In the genomic region with DNA sequence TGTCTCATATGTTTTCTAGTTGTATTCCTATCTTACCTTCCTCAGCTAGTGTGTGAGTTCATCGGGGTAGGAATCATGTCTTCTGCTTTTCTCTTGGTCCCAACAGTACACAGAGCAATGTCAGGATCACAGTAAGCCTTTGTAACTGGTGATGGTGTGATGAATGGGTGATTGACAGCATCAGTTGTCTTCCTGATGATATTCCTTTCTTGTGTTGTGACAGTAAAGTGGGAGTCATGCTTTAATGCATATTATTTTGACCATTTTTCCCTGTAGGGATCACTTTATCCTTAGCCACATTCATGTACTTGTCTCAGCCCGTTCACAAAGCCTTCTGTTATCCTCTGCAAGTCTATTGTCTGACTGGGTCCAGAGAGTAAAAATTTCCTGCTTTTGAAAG, we compare ENCODE assay signal across 19 cellular contexts.
"Had no signal": no experiment of that assay in that cellular context is flagged by ENCODE, and none has a peak within 500 bp of the region (broad histone marks: within the 10 kb centered on the region; RNA-seq: fewer than 3 reads in every experiment).

No MANE protein-coding gene starts in this region.

- H3K4me1 ChIP-seq: colonic mucosa, esophagus squamous epithelium, sigmoid colon, tibial nerve, vagina had no signal

- H3K9me3 ChIP-seq: colonic mucosa, esophagus squamous epithelium, sigmoid colon, tibial nerve, vagina had no signal

- H3K36me3 ChIP-seq: sigmoid colon had no signal

- H3K4me1 Mint-ChIP-seq: activated naive CD8-positive, alpha-beta T cell treated with anti-CD3 and anti-CD28 coated beads, Interleukin-2, amount 10 ng/mL, durations not matched to agents 7 days and 5 days; nephron had no signal

- H3K9me3 Mint-ChIP-seq: activated CD4-positive, alpha-beta memory T cell treated with anti-CD3 and anti-CD28 coated beads for 36 hours; activated naive CD8-positive, alpha-beta T cell treated with anti-CD3 and anti-CD28 coated beads, Interleukin-2, amount 10 ng/mL, durations not matched to agents 7 days and 5 days; brain; nephron; stimulated activated naive CD8-positive, alpha-beta T cell treated with anti-CD3 and anti-CD28 coated beads, Interleukin-15, Interleukin-2, amounts not matched to agents 100 ng/mL and 50 ng/mL, for 24 hours; T-helper 2 cell treated with Interferon-gamma antibody and Interleukin-4, amounts not matched to agents 5 μg/mL and 100 μg/mL, for 36 hours had no signal

- DNase-seq: activated CD4-positive, alpha-beta memory T cell treated with anti-CD3 and anti-CD28 coated beads for 36 hours; activated CD4-positive, alpha-beta T cell treated with anti-CD3 and anti-CD28 coated beads for 36 hours; activated naive CD4-positive, alpha-beta T cell; activated naive CD8-positive, alpha-beta T cell treated with anti-CD3 and anti-CD28 coated beads, Interleukin-2, amount 10 ng/mL, durations not matched to agents 7 days and 5 days; activated T-cell treated with anti-CD3 and anti-CD28 coated beads for 4 hours; central memory CD4-positive, alpha-beta T cell; colonic mucosa; esophagus squamous epithelium; mesendoderm; nucleus accumbens; sigmoid colon; stimulated activated CD8-positive, alpha-beta memory T cell treated with anti-CD3 and anti-CD28 coated beads, Interleukin-4, amount 100 ng/mL, for 48 hours; SW 1271 had no signal

- ATAC-seq: activated CD4-positive, alpha-beta T cell treated with anti-CD3 and anti-CD28 coated beads for 36 hours had no signal

- H3K36me3 Mint-ChIP-seq: brain had no signal

- H3K4me3 Mint-ChIP-seq: activated CD4-positive, alpha-beta memory T cell treated with anti-CD3 and anti-CD28 coated beads for 36 hours; activated CD4-positive, alpha-beta T cell treated with anti-CD3 and anti-CD28 coated beads for 36 hours; activated naive CD8-positive, alpha-beta T cell treated with anti-CD3 and anti-CD28 coated beads, Interleukin-2, amount 10 ng/mL, durations not matched to agents 7 days and 5 days; brain; nephron; stimulated activated naive CD8-positive, alpha-beta T cell treated with anti-CD3 and anti-CD28 coated beads, Interleukin-15, Interleukin-2, amounts not matched to agents 100 ng/mL and 50 ng/mL, for 24 hours; T-helper 2 cell treated with Interferon-gamma antibody and Interleukin-4, amounts not matched to agents 5 μg/mL and 100 μg/mL, for 36 hours had no signal

- H3K27me3 ChIP-seq: colonic mucosa, esophagus squamous epithelium, sigmoid colon, tibial nerve, vagina had no signal

- H3K4me3 ChIP-seq: colonic mucosa, esophagus squamous epithelium, sigmoid colon, tibial nerve, vagina had no signal

- H3K27ac ChIP-seq: colonic mucosa, esophagus squamous epithelium, sigmoid colon, tibial nerve, vagina had no signal

- H3K27me3 Mint-ChIP-seq: activated CD4-positive, alpha-beta memory T cell treated with anti-CD3 and anti-CD28 coated beads for 36 hours; activated CD4-positive, alpha-beta T cell treated with anti-CD3 and anti-CD28 coated beads for 36 hours; activated naive CD8-positive, alpha-beta T cell treated with anti-CD3 and anti-CD28 coated beads, Interleukin-2, amount 10 ng/mL, durations not matched to agents 7 days and 5 days; brain; stimulated activated naive CD8-positive, alpha-beta T cell treated with anti-CD3 and anti-CD28 coated beads, Interleukin-15, Interleukin-2, amounts not matched to agents 100 ng/mL and 50 ng/mL, for 24 hours had no signal

- H3K27ac Mint-ChIP-seq: activated CD4-positive, alpha-beta memory T cell treated with anti-CD3 and anti-CD28 coated beads for 36 hours; activated CD4-positive, alpha-beta T cell treated with anti-CD3 and anti-CD28 coated beads for 36 hours; activated naive CD8-positive, alpha-beta T cell treated with anti-CD3 and anti-CD28 coated beads, Interleukin-2, amount 10 ng/mL, durations not matched to agents 7 days and 5 days; nephron; stimulated activated naive CD8-positive, alpha-beta T cell treated with anti-CD3 and anti-CD28 coated beads, Interleukin-15, Interleukin-2, amounts not matched to agents 100 ng/mL and 50 ng/mL, for 24 hours; T-helper 2 cell treated with Interferon-gamma antibody and Interleukin-4, amounts not matched to agents 5 μg/mL and 100 μg/mL, for 36 hours had no signal
